In the genomic region with DNA sequence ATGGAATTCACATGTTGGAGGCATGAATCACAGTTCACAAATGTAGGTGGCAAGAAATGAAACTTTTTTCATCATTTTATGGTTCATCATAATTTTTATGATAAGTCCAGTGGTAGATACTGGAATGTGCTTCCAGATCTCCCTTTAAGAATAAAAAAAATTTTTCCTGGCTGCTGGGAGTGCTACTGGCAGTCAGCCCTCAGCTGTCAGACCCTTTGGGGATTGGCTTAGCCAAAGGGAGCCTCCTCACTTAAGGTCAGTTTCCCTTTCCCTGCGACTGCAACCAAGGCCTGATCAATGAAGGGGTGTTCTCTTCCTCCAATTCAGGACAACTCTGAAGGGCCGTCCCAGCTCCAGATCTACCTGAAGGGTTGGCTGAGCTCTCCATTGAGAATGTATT, we compare ENCODE assay signal across 23 cellular contexts. TPM values are rescaled to one million over a fixed set of nuclear protein-coding genes. Genes with fewer than 3 reads are reported as not detected.
"Had no signal": no experiment of that assay in that cellular context is flagged by ENCODE, and none has a peak within 500 bp of the region (broad histone marks: within the 10 kb centered on the region; RNA-seq: fewer than 3 reads in every experiment).

No MANE protein-coding gene starts in this region.

- H3K9me3 ChIP-seq: SJCRH30 had no signal

- H3K27me3 ChIP-seq: SJCRH30 had no signal

- ATAC-seq: HepG2, SK-N-SH treated with all-trans-retinoic acid at 6 μM for 48 hours had no signal

- DNase-seq: IMR-90, Karpas-422, KG1, MM.1S, NCI-H1092 treated with DMSO at 0.1 percent for 48 hours, NCI-H1436, NCI-H187, NCI-H2029, NCI-H2081 treated with DMSO at 0.1 percent for 48 hours, NCI-H2171, NCI-H226, NCI-H446, NCI-H510A, NCI-H524 treated with DMSO at 0.1 percent for 48 hours, NCI-H69, NCI-H774, RPMI8226, SHP77 treated with DMSO at 0.1 percent for 48 hours, SJCRH30 had no signal

- H3K4me3 ChIP-seq: SJCRH30 had no signal

- H3K27ac ChIP-seq: SJCRH30 had no signal

- H3K4me1 ChIP-seq: SJCRH30 had no signal

- H3K36me3 ChIP-seq: SJCRH30 had no signal

RNA-seq across cellular contexts. Expression of gene LYZL4, which starts 20.7 kb away (rescaled TPM):
- total RNA-seq: HepG2, HT1080, IMR-90, M059J, SJCRH30 had no signal
- polyA plus RNA-seq: HepG2, IMR-90 had no signal
